In genomic region chr7:12975387-12975786, GRCh38 we compare ENCODE assay signal across 24 cellular contexts.
DNase-seq lines count a peak whose midpoint lies in the region; ATAC-seq, FAIRE-seq and TF ChIP-seq lines count a peak whose summit lies in the region.
"Had no signal": no experiment of that assay in that cellular context is flagged by ENCODE, and none has a peak within 500 bp of the region (broad histone marks: within the 10 kb centered on the region; RNA-seq: fewer than 3 reads in every experiment).

No MANE protein-coding gene starts in this region.

- H3K4me3 ChIP-seq in fibroblast of pulmonary artery (replicated peaks; ENCODE audit: low read depth, low read length): no peak overlapping the region
- H3K4me3 ChIP-seq: A549; BLaER1 treated with 17β-estradiol and CSF1 and Interleukin-3, amounts not matched to agents 10 nM and 100 nM; GM12878; GM23248 had no signal

- no peak for FAIRE-seq in frontal cortex (lab: Jason Lieb, UNC)
- FAIRE-seq: A549, GM12878, GM19239, H1 had no signal

- DNase-seq in left ventricle myocardium superior (no peak), cardiac septum (ENCODE audit: low spot score) (no peak), fibroblast of pulmonary artery (ENCODE audit: low read depth) (peak; percentile 8), left lobe of liver (ENCODE audit: low spot score) (no peak), NCI-H1694 treated with DMSO at 0.1 percent for 48 hours (lab: John Stamatoyannopoulos, UW) (no peak), frontal cortex (ENCODE audit: low spot score in 2 of 2) (no peak)
- DNase-seq: 8988T; ACHN; AML-193; BE2C; CD4-positive, alpha-beta T cell; CD8-positive, alpha-beta memory T cell; DMS 273 treated with DMSO at 0.1 percent for 48 hours; DMS79; EL; GDM1; GM23248; H9 had no signal

- TF ChIP-seq CTCF in fibroblast of pulmonary artery (IDR thresholded peaks at IDR 0.05; ENCODE audit: low read length, missing control alignments): no peak

- intact Hi-C loops in left ventricle myocardium superior (cut with micrococcal nuclease): no loop called here
- intact Hi-C loops in cardiac septum (cut with DNase I): no loop called here

- ATAC-seq in left ventricle myocardium superior (peak; percentile 57), left lobe of liver (peak; percentile 60)
- ATAC-seq: A549, GM12878, HCT116 had no signal
